18 cellular contexts compared by ENCODE assay signal in genomic region chr12:130752692-130753230, GRCh38. TPM values are rescaled to one million over a fixed set of nuclear protein-coding genes. Genes with fewer than 3 reads are reported as not detected.
DNase-seq lines count a peak whose midpoint lies in the region; ATAC-seq, FAIRE-seq and TF ChIP-seq lines count a peak whose summit lies in the region.
"Had no signal": no experiment of that assay in that cellular context is flagged by ENCODE, and none has a peak within 500 bp of the region (broad histone marks: within the 10 kb centered on the region; RNA-seq: fewer than 3 reads in every experiment).

No MANE protein-coding gene starts in this region.

- FAIRE-seq in RCC 7860 (lab: Jason Lieb, UNC), result no peak
- FAIRE-seq: endothelial cell of umbilical vein, small intestine had no signal

- no TSS peak for BruUV-seq in Panc1 (replicated peaks; lab: Mats Ljungman, UMichigan)

- no peak for TF ChIP-seq POLR2A in GM18505 (IDR thresholded peaks at IDR 0.05; ENCODE audit: borderline replicate concordance, extremely low read depth, insufficient read depth, insufficient read length)

- POLR2A ChIA-PET in Panc1 (lab: Charles Lee), result no interaction called here

- no peaks in the 10 kb centered on the region for H4K20me1 ChIP-seq in DOHH2 (ENCODE audit: control insufficient read depth, insufficient read depth, low read depth, low read length)
- H4K20me1 ChIP-seq: BLaER1 had no signal

- peaks cover 11% of the 10 kb centered on the region for H3F3A ChIP-seq in DOHH2 (ENCODE audit: control insufficient read depth, insufficient read depth)

- in situ Hi-C loops in Panc1 (cut with HindIII; ENCODE audit: low pct_unique_long_range_greater_than_20kb, low sequenced_read_pairs), result no loop called here

- CTCF ChIA-PET in Panc1 (lab: Charles Lee), result no interaction called here

- intact Hi-C loops in Panc1 (cut with micrococcal nuclease; ENCODE audit: unreplicated experiment), result no loop called here

- peaks cover 9% of the 10 kb centered on the region for H3K36me3 ChIP-seq in DOHH2 (ENCODE audit: control insufficient read depth, low read length)
- H3K36me3 ChIP-seq in Panc1 (ENCODE audit: control insufficient read depth, insufficient read depth, low read length), result no peaks in the 10 kb centered on the region
- H3K36me3 ChIP-seq: BLaER1, tibial nerve had no signal

- H3K27ac ChIP-seq in C4-2B (no peak overlapping the region), DOHH2 (ENCODE audit: low read depth, low read length) (no peak overlapping the region), Panc1 (ENCODE audit: low read length) (no peak overlapping the region)
- H3K27ac ChIP-seq: BLaER1, parathyroid adenoma, tibial nerve had no signal

- no peaks in the 10 kb centered on the region for H3K9me2 ChIP-seq in DOHH2 (replicated peaks; ENCODE audit: control insufficient read depth, low read length)

- TF ChIP-seq CTCF in C4-2B (conservative IDR thresholded peaks at IDR 0.05), result peak; percentile 29
- peak; percentile 17 for TF ChIP-seq CTCF in DOHH2 (IDR thresholded peaks at IDR 0.05; ENCODE audit: low read depth, low read length, poor library complexity, severe bottlenecking)
- peak; percentile 41 for TF ChIP-seq CTCF in Panc1 (IDR thresholded peaks at IDR 0.05)

- DNase-seq in Panc1 (ENCODE audit: low read depth, low spot score), result no peak
- DNase-seq in iPS-NIHi11 (ENCODE audit: low spot score), result peak; percentile 63
- no peak for DNase-seq in RCC 7860 (ENCODE audit: low spot score)
- no peak for DNase-seq in OCI-M1 (lab: John Stamatoyannopoulos, UW)
- DNase-seq: amniotic stem cell, foreskin fibroblast, left ventricle myocardium superior, NCI-H69, small intestine had no signal

- ATAC-seq in Panc1 (no peak), GM18505 (IDR thresholded peaks at IDR 0.05; ENCODE audit: unreplicated experiment) (no peak)
- ATAC-seq: activated CD4-positive, CD25-positive, alpha-beta regulatory T cell treated with anti-CD3 and anti-CD28 coated beads, Interleukin-2, amount 50 U/mL, for 24 hours; left ventricle myocardium superior had no signal

- H3K4me1 ChIP-seq in DOHH2 (ENCODE audit: control insufficient read depth, low read length) (peaks cover 30% of the 10 kb centered on the region), Panc1 (ENCODE audit: control insufficient read depth, insufficient read depth, low read length) (no peaks in the 10 kb centered on the region)

- H3K4me3 ChIP-seq in DOHH2 (ENCODE audit: low read length), result no peak overlapping the region
- no peak overlapping the region for H3K4me3 ChIP-seq in Panc1 (ENCODE audit: low read depth in 2 of 2, low read length in 2 of 2)
- H3K4me3 ChIP-seq: BLaER1, tibial nerve had no signal

- no peak overlapping the region for H3K4me2 ChIP-seq in DOHH2 (ENCODE audit: low read length)
- H3K4me2 ChIP-seq: BLaER1 had no signal

- no peaks in the 10 kb centered on the region for H3K79me2 ChIP-seq in DOHH2 (ENCODE audit: control insufficient read depth, low read length)
- H3K79me2 ChIP-seq: parathyroid adenoma had no signal

- H3K9me3 ChIP-seq in DOHH2 (ENCODE audit: control insufficient read depth, insufficient read depth, low read length) (peaks cover 21% of the 10 kb centered on the region), Panc1 (ENCODE audit: control insufficient read depth, insufficient read depth, low read depth, low read length) (no peaks in the 10 kb centered on the region)

- H3K27me3 ChIP-seq in DOHH2 (ENCODE audit: control insufficient read depth, low read length) (no peaks in the 10 kb centered on the region), Panc1 (ENCODE audit: control insufficient read depth, insufficient read depth, low read length) (no peaks in the 10 kb centered on the region)
- H3K27me3 ChIP-seq: BLaER1 had no signal

RNA-seq across cellular contexts. Expression of gene RIMBP2, which starts 36.7 kb away (rescaled TPM):
- total RNA-seq in Panc1 (2021; ENCODE audit: unreplicated experiment), result not detected
- polyA plus RNA-seq in Panc1 (2012; ENCODE audit: insufficient read length), result not detected
- total RNA-seq: endothelial cell of umbilical vein; T-helper 2 cell treated with Interferon-gamma antibody and Interleukin-4, amounts not matched to agents 100 ng/mL and 5 ng/mL, for 36 hours had no signal
